In the genomic region with DNA sequence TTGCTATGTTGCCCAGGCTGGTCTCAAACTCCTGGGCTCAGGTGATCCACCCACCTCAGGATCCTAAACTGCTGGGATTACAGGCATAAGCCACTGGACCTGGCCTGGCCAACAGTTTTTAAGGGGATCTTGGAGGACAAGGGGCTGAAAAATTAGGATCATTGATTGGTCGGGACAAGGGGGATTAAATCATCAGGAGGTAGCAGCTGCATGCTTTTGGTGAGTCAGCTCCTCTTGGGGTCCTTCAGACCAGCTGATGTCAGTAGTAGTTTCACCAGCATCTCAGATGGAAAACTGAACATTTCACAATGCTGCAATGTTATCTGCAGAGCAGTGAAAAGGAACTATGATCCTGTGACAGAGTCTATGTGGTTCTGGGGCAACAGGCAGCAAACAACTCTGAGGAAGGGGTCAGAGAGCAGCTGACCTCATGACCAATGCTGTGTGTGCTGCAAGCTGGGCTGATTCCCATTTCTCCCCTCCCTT, we compare ENCODE assay signal across 1 cellular context.
TF ChIP-seq lines count a peak whose summit lies in the region.

No MANE protein-coding gene starts in this region.

TF ChIP-seq in HepG2, 621 proteins besides CTCF, POLR2A, EP300 and RAD21 (continued from another document and continues in another):
- TF ChIP-seq PRDM4 (CRISPR knock-in tag; IDR thresholded peaks at IDR 0.05; ENCODE audit: borderline replicate concordance) (no peak), TFDP1 (CRISPR knock-in tag; IDR thresholded peaks at IDR 0.05; ENCODE audit: borderline replicate concordance) (no peak), ZNF549 (CRISPR knock-in tag; IDR thresholded peaks at IDR 0.05) (no peak), SP2 (CRISPR knock-in tag; IDR thresholded peaks at IDR 0.05) (no peak), ZNF232 (CRISPR knock-in tag; IDR thresholded peaks at IDR 0.05; ENCODE audit: borderline replicate concordance) (peak; percentile 97), TMF1 (CRISPR knock-in tag; IDR thresholded peaks at IDR 0.05; ENCODE audit: low read depth) (no peak), ZBTB10 (CRISPR knock-in tag; IDR thresholded peaks at IDR 0.05; ENCODE audit: borderline replicate concordance) (no peak; the same call in 1 of the 2 replicates), ZMAT3 (CRISPR knock-in tag; conservative IDR thresholded peaks at IDR 0.05) (no peak), THRA (CRISPR knock-in tag; IDR thresholded peaks at IDR 0.05; ENCODE audit: borderline replicate concordance) (peak; percentile 67; the same call in 1 of the 2 replicates), ZBTB8A (CRISPR knock-in tag; IDR thresholded peaks at IDR 0.05; ENCODE audit: borderline replicate concordance, low read depth) (no peak), ZBTB44 (CRISPR knock-in tag; IDR thresholded peaks at IDR 0.05) (0 out of 2 replicates have a peak, but pooled peaks have one; percentile 34), ZNF724P (CRISPR knock-in tag; IDR thresholded peaks at IDR 0.05; ENCODE audit: borderline replicate concordance) (no peak), HIVEP1 (CRISPR knock-in tag; IDR thresholded peaks at IDR 0.05) (no peak), CENPX (CRISPR knock-in tag; IDR thresholded peaks at IDR 0.05) (no peak), CEBPB (IDR thresholded peaks at IDR 0.05; ENCODE audit: borderline replicate concordance, low read depth, low read length) (peak; percentile 96), ZNF619 (CRISPR knock-in tag; IDR thresholded peaks at IDR 0.05) (no peak), ZNF761 (CRISPR knock-in tag; conservative IDR thresholded peaks at IDR 0.05) (no peak), SP4 (CRISPR knock-in tag; IDR thresholded peaks at IDR 0.05) (no peak), HNF1A (IDR thresholded peaks at IDR 0.05; ENCODE audit: low read depth) (no peak), HNF1A (CRISPR knock-in tag; IDR thresholded peaks at IDR 0.05; ENCODE audit: borderline replicate concordance) (no peak; the same call in 1 of the 2 replicates), ZNF703 (CRISPR knock-in tag; IDR thresholded peaks at IDR 0.05; ENCODE audit: borderline replicate concordance) (no peak), ZNF777 (CRISPR knock-in tag; IDR thresholded peaks at IDR 0.05) (no peak), THYN1 (CRISPR knock-in tag; IDR thresholded peaks at IDR 0.05; ENCODE audit: borderline replicate concordance, low read depth) (no peak), ZNF3 (CRISPR knock-in tag; IDR thresholded peaks at IDR 0.05) (no peak), REL (CRISPR knock-in tag; conservative IDR thresholded peaks at IDR 0.05) (no peak), SIN3B (IDR thresholded peaks at IDR 0.05; ENCODE audit: low read length) (no peak), HDAC6 (IDR thresholded peaks at IDR 0.05; ENCODE audit: low read depth, low read length) (no peak), FOXA1 (IDR thresholded peaks at IDR 0.05) (no peak), FOXA1 (CRISPR knock-in tag; IDR thresholded peaks at IDR 0.05) (0 out of 2 replicates have a peak, but pooled peaks have one; percentile 40), FOXM1 (CRISPR knock-in tag; IDR thresholded peaks at IDR 0.05) (no peak), KMT2A (CRISPR knock-in tag; IDR thresholded peaks at IDR 0.05) (no peak), ZNF558 (CRISPR knock-in tag; IDR thresholded peaks at IDR 0.05; ENCODE audit: borderline replicate concordance) (no peak)
- TF ChIP-seq, protein P1, sequence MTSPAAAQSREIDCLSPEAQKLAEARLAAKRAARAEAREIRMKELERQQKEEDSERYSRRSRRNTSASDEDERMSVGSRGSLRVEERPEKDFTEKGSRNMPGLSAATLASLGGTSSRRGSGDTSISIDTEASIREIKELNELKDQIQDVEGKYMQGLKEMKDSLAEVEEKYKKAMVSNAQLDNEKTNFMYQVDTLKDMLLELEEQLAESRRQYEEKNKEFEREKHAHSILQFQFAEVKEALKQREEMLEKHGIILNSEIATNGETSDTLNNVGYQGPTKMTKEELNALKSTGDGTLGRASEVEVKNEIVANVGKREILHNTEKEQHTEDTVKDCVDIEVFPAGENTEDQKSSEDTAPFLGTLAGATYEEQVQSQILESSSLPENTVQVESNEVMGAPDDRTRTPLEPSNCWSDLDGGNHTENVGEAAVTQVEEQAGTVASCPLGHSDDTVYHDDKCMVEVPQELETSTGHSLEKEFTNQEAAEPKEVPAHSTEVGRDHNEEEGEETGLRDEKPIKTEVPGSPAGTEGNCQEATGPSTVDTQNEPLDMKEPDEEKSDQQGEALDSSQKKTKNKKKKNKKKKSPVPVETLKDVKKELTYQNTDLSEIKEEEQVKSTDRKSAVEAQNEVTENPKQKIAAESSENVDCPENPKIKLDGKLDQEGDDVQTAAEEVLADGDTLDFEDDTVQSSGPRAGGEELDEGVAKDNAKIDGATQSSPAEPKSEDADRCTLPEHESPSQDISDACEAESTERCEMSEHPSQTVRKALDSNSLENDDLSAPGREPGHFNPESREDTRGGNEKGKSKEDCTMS (CRISPR knock-in tag; conservative IDR thresholded peaks at IDR 0.05): no peak
- TF ChIP-seq, protein P2, sequence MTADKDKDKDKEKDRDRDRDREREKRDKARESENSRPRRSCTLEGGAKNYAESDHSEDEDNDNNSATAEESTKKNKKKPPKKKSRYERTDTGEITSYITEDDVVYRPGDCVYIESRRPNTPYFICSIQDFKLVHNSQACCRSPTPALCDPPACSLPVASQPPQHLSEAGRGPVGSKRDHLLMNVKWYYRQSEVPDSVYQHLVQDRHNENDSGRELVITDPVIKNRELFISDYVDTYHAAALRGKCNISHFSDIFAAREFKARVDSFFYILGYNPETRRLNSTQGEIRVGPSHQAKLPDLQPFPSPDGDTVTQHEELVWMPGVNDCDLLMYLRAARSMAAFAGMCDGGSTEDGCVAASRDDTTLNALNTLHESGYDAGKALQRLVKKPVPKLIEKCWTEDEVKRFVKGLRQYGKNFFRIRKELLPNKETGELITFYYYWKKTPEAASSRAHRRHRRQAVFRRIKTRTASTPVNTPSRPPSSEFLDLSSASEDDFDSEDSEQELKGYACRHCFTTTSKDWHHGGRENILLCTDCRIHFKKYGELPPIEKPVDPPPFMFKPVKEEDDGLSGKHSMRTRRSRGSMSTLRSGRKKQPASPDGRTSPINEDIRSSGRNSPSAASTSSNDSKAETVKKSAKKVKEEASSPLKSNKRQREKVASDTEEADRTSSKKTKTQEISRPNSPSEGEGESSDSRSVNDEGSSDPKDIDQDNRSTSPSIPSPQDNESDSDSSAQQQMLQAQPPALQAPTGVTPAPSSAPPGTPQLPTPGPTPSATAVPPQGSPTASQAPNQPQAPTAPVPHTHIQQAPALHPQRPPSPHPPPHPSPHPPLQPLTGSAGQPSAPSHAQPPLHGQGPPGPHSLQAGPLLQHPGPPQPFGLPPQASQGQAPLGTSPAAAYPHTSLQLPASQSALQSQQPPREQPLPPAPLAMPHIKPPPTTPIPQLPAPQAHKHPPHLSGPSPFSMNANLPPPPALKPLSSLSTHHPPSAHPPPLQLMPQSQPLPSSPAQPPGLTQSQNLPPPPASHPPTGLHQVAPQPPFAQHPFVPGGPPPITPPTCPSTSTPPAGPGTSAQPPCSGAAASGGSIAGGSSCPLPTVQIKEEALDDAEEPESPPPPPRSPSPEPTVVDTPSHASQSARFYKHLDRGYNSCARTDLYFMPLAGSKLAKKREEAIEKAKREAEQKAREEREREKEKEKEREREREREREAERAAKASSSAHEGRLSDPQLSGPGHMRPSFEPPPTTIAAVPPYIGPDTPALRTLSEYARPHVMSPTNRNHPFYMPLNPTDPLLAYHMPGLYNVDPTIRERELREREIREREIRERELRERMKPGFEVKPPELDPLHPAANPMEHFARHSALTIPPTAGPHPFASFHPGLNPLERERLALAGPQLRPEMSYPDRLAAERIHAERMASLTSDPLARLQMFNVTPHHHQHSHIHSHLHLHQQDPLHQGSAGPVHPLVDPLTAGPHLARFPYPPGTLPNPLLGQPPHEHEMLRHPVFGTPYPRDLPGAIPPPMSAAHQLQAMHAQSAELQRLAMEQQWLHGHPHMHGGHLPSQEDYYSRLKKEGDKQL (CRISPR knock-in tag; IDR thresholded peaks at IDR 0.05; ENCODE audit: low read depth): 0 out of 2 replicates have a peak, but pooled peaks have one; percentile 33
